In genomic region chr14:44940944-44941343, GRCh38 we compare ENCODE assay signal across 21 cellular contexts.
"Had no signal": no experiment of that assay in that cellular context is flagged by ENCODE, and none has a peak within 500 bp of the region (broad histone marks: within the 10 kb centered on the region; RNA-seq: fewer than 3 reads in every experiment).

No MANE protein-coding gene starts in this region.

- DNase-seq: activated CD8-positive, alpha-beta memory T cell treated with anti-CD3 and anti-CD28 coated beads, Interleukin-2, amount 10 ng/mL, durations not matched to agents 7 days and 5 days; activated naive CD4-positive, alpha-beta T cell treated with anti-CD3 and anti-CD28 coated beads for 36 hours; activated T-cell treated with anti-CD3 and anti-CD28 coated beads, Interleukin-2, amount 50 U/mL, for 1 hour; amniotic stem cell; body of pancreas; cortex of kidney; effector CD8-positive, alpha-beta T cell; foreskin keratinocyte; glutamatergic neuron; hypothalamus; kidney; left ventricle myocardium superior; mucosa of descending colon; naive thymus-derived CD8-positive, alpha-beta T cell; nucleus accumbens; posterior cingulate gyrus; Right ventricle myocardium superior; stimulated activated CD4-positive, alpha-beta T cell treated with anti-CD3 and anti-CD28 coated beads, Interleukin-2, amount 100 ng/mL, for 48 hours; WERI-Rb-1 had no signal

- H3K27me3 ChIP-seq: body of pancreas, foreskin keratinocyte had no signal

- H3K4me3 Mint-ChIP-seq: activated CD8-positive, alpha-beta memory T cell treated with anti-CD3 and anti-CD28 coated beads, Interleukin-2, amount 10 ng/mL, durations not matched to agents 7 days and 5 days; activated naive CD4-positive, alpha-beta T cell treated with anti-CD3 and anti-CD28 coated beads for 36 hours; memory B cell had no signal

- ATAC-seq: activated CD8-positive, alpha-beta memory T cell treated with anti-CD3 and anti-CD28 coated beads, Interleukin-2, amount 10 ng/mL, durations not matched to agents 7 days and 5 days; body of pancreas; foreskin keratinocyte; left ventricle myocardium superior; mucosa of descending colon had no signal

- H3K27ac ChIP-seq: body of pancreas, foreskin keratinocyte, SK-N-MC, WERI-Rb-1 had no signal

- H3K4me3 ChIP-seq: body of pancreas, mucosa of descending colon, SK-N-MC had no signal

- H3K9me3 ChIP-seq: body of pancreas, mucosa of descending colon had no signal

- H3K27me3 Mint-ChIP-seq: activated CD8-positive, alpha-beta memory T cell treated with anti-CD3 and anti-CD28 coated beads, Interleukin-2, amount 10 ng/mL, durations not matched to agents 7 days and 5 days; memory B cell; naive thymus-derived CD8-positive, alpha-beta T cell had no signal

- H3K27ac Mint-ChIP-seq: activated CD8-positive, alpha-beta memory T cell treated with anti-CD3 and anti-CD28 coated beads, Interleukin-2, amount 10 ng/mL, durations not matched to agents 7 days and 5 days; activated naive CD4-positive, alpha-beta T cell treated with anti-CD3 and anti-CD28 coated beads for 36 hours; memory B cell had no signal

- H3K4me1 ChIP-seq: body of pancreas, foreskin keratinocyte had no signal
